11 cellular contexts compared by ENCODE assay signal in genomic region chr10:50291261-50291850, GRCh38. TPM values are rescaled to one million over a fixed set of nuclear protein-coding genes. Genes with fewer than 3 reads are reported as not detected.
DNase-seq lines count a peak whose midpoint lies in the region; ATAC-seq, FAIRE-seq and TF ChIP-seq lines count a peak whose summit lies in the region.
"Had no signal": no experiment of that assay in that cellular context is flagged by ENCODE, and none has a peak within 500 bp of the region (broad histone marks: within the 10 kb centered on the region; RNA-seq: fewer than 3 reads in every experiment).

No MANE protein-coding gene starts in this region.

- H3K27me3 Mint-ChIP-seq in activated CD4-positive, alpha-beta memory T cell treated with anti-CD3 and anti-CD28 coated beads, Interleukin-2, amount 10 ng/mL, durations not matched to agents 7 days and 5 days, result peaks cover 3% of the 10 kb centered on the region

- CTCF ChIA-PET in activated CD4-positive, alpha-beta memory T cell treated with anti-CD3 and anti-CD28 coated beads, Interleukin-2, amount 10 ng/mL, durations not matched to agents 7 days and 5 days (lab: Charles Lee), result interaction anchor here (1.5 kb wide), 1 partner anchor 16 kb away, joined by 3 read pairs; no protein-coding TSS in a partner anchor

- in situ Hi-C loops in ACHN (cut with HindIII; ENCODE audit: low pct_ligation_motif_present, low pct_unique_long_range_greater_than_20kb, low sequenced_read_pairs), result no loop called here
- in situ Hi-C loops in astrocyte of the cerebellum (cut with HindIII; ENCODE audit: low sequenced_read_pairs), result no loop called here

- no peak for ATAC-seq in HG02642 (IDR thresholded peaks at IDR 0.05; ENCODE audit: poor library complexity, unreplicated experiment)

- no peak overlapping the region for H3K27ac Mint-ChIP-seq in activated CD4-positive, alpha-beta memory T cell treated with anti-CD3 and anti-CD28 coated beads, Interleukin-2, amount 10 ng/mL, durations not matched to agents 7 days and 5 days
- H3K27ac Mint-ChIP-seq: activated naive CD8-positive, alpha-beta T cell; CD4-positive, alpha-beta T cell had no signal

- TF ChIP-seq CTCF in astrocyte of the cerebellum (IDR thresholded peaks at IDR 0.05; ENCODE audit: low read depth, low read length, missing control alignments), result peak; percentile 54

- no peaks in the 10 kb centered on the region for H3K9me3 Mint-ChIP-seq in activated CD4-positive, alpha-beta memory T cell treated with anti-CD3 and anti-CD28 coated beads, Interleukin-2, amount 10 ng/mL, durations not matched to agents 7 days and 5 days
- H3K9me3 Mint-ChIP-seq: CD4-positive, alpha-beta T cell had no signal

- H3K4me3 Mint-ChIP-seq in activated CD4-positive, alpha-beta memory T cell treated with anti-CD3 and anti-CD28 coated beads, Interleukin-2, amount 10 ng/mL, durations not matched to agents 7 days and 5 days, result no peak overlapping the region
- H3K4me3 Mint-ChIP-seq: activated naive CD8-positive, alpha-beta T cell; CD4-positive, alpha-beta T cell had no signal

- H3K4me1 Mint-ChIP-seq in activated CD4-positive, alpha-beta memory T cell treated with anti-CD3 and anti-CD28 coated beads, Interleukin-2, amount 10 ng/mL, durations not matched to agents 7 days and 5 days, result no peaks in the 10 kb centered on the region

- DNase-seq in ACHN (peak; percentile 34), GM19239 (ENCODE audit: insufficient read length, low spot score) (no peak), astrocyte of the cerebellum (ENCODE audit: low read depth) (peak; percentile 8), inferior parietal cortex (ENCODE audit: extremely low spot score) (peak; percentile 27), NCI-H1092 treated with DMSO at 0.1 percent for 48 hours (lab: John Stamatoyannopoulos, UW) (no peak), NCI-H1436 treated with DMSO at 0.1 percent for 48 hours (lab: John Stamatoyannopoulos, UW) (no peak)
- DNase-seq in activated CD4-positive, alpha-beta memory T cell treated with anti-CD3 and anti-CD28 coated beads, Interleukin-2, amount 10 ng/mL, durations not matched to agents 7 days and 5 days, result no peak
- DNase-seq: CD4-positive, alpha-beta T cell had no signal

- no peaks in the 10 kb centered on the region for H3K36me3 Mint-ChIP-seq in activated CD4-positive, alpha-beta memory T cell treated with anti-CD3 and anti-CD28 coated beads, Interleukin-2, amount 10 ng/mL, durations not matched to agents 7 days and 5 days (ENCODE audit: low read depth)
- H3K36me3 Mint-ChIP-seq: activated naive CD8-positive, alpha-beta T cell had no signal

- FAIRE-seq in GM19239 (lab: Jason Lieb, UNC), result peak; percentile 80

- POLR2A ChIA-PET in activated CD4-positive, alpha-beta memory T cell treated with anti-CD3 and anti-CD28 coated beads, Interleukin-2, amount 10 ng/mL, durations not matched to agents 7 days and 5 days (lab: Charles Lee), result no interaction called here

- H3K4me3 ChIP-seq in astrocyte of the cerebellum (ENCODE audit: low read depth, low read length), result no peak overlapping the region
- H3K4me3 ChIP-seq: smooth muscle cell had no signal

RNA-seq across cellular contexts. Expression of gene ASAH2, which starts 40.0 kb away (rescaled TPM):
- total RNA-seq in activated CD4-positive, alpha-beta memory T cell treated with anti-CD3 and anti-CD28 coated beads, Interleukin-2, amount 10 ng/mL, durations not matched to agents 7 days and 5 days, result 1 to 10 TPM; 2.1 to 3.6 TPM

Comparison
In these comparisons a context has a peak if more than half of its experiments do, and no peak if none do; other contexts are left out.
1. DNase-seq: peak in ACHN (single experiment), astrocyte of the cerebellum (single experiment) and inferior parietal cortex (single experiment); none in GM19239 (single experiment), NCI-H1092 treated with DMSO at 0.1 percent for 48 hours (single experiment), activated CD4-positive, alpha-beta memory T cell treated with anti-CD3 and anti-CD28 coated beads, Interleukin-2, amount 10 ng/mL, durations not matched to agents 7 days and 5 days (single experiment) and NCI-H1436 treated with DMSO at 0.1 percent for 48 hours (single experiment).